In the genomic region with DNA sequence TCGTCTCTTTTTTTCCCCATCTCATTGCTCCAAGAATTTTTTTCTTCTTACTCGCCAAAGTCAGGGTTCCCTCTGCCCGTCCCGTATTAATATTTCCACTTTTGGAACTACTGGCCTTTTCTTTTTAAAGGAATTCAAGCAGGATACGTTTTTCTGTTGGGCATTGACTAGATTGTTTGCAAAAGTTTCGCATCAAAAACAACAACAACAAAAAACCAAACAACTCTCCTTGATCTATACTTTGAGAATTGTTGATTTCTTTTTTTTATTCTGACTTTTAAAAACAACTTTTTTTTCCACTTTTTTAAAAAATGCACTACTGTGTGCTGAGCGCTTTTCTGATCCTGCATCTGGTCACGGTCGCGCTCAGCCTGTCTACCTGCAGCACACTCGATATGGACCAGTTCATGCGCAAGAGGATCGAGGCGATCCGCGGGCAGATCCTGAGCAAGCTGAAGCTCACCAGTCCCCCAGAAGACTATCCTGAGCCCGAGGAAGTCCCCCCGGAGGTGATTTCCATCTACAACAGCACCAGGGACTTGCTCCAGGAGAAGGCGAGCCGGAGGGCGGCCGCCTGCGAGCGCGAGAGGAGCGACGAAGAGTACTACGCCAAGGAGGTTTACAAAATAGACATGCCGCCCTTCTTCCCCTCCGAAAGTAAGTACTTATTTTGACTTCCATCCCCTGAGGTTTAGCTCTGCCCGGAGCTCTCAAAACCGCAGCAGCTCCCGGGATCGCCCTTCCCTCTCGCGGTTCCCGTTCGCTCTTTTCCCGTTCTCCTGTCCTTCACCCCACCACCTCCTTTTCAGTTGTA, we compare ENCODE assay signal across 8 cellular contexts. TPM values are rescaled to one million over a fixed set of nuclear protein-coding genes. Genes with fewer than 3 reads are reported as not detected.
DNase-seq lines count a peak whose midpoint lies in the region; ATAC-seq and TF ChIP-seq lines count a peak whose summit lies in the region.

No MANE protein-coding gene starts in this region.

- H3K4me3 Mint-ChIP-seq in activated T-cell treated with anti-CD3 and anti-CD28 coated beads, Interleukin-2, amount 50 U/mL, for 72 hours = no peak overlapping the region
- H3K4me3 Mint-ChIP-seq in activated T-cell treated with anti-CD3 and anti-CD28 coated beads, Interleukin-2, amount 50 U/mL, for 4 hours = no peak overlapping the region
- H3K4me3 Mint-ChIP-seq in chondrocyte (ENCODE audit: unreplicated experiment) = no peak overlapping the region

- H3K27me3 ChIP-seq in SJCRH30 = no peaks in the 10 kb centered on the region
- no peaks in the 10 kb centered on the region for H3K27me3 ChIP-seq in gastroesophageal sphincter

- TF ChIP-seq EP300 in gastroesophageal sphincter (IDR thresholded peaks at IDR 0.05) = no peak

- peaks cover 18% of the 10 kb centered on the region for H3K27me3 Mint-ChIP-seq in activated T-cell treated with anti-CD3 and anti-CD28 coated beads, Interleukin-2, amount 50 U/mL, for 72 hours (ENCODE audit: low read depth)
- peaks cover 40% of the 10 kb centered on the region for H3K27me3 Mint-ChIP-seq in activated T-cell treated with anti-CD3 and anti-CD28 coated beads, Interleukin-2, amount 50 U/mL, for 4 hours (ENCODE audit: low read depth)
- no peaks in the 10 kb centered on the region for H3K27me3 Mint-ChIP-seq in chondrocyte (ENCODE audit: low read depth)

- no peaks in the 10 kb centered on the region for H3K9me3 Mint-ChIP-seq in activated T-cell treated with anti-CD3 and anti-CD28 coated beads, Interleukin-2, amount 50 U/mL, for 72 hours
- no peaks in the 10 kb centered on the region for H3K9me3 Mint-ChIP-seq in activated T-cell treated with anti-CD3 and anti-CD28 coated beads, Interleukin-2, amount 50 U/mL, for 4 hours
- H3K9me3 Mint-ChIP-seq in chondrocyte (ENCODE audit: low read depth) = no peaks in the 10 kb centered on the region

- H3K4me3 ChIP-seq in SJCRH30 (peak overlapping the region; percentile 73), gastroesophageal sphincter (peak overlapping the region; percentile 55 to 77)

- H3K27ac ChIP-seq in SJCRH30 (peak overlapping the region; percentile 72), gastroesophageal sphincter (peak overlapping the region; percentile 19 to 89 (median 84))

- intact Hi-C loops in posterior vena cava (cut with DNase I) = loop anchor here in 1 of 2 donors (10.0 kb wide), 3 partner anchors 118 to 728 kb away; no protein-coding TSS in a partner anchor

- ATAC-seq in activated T-cell treated with anti-CD3 and anti-CD28 coated beads, Interleukin-2, amount 50 U/mL, for 72 hours (replicated peaks in 1 of 2) = no peak
- no peak for ATAC-seq in activated T-cell treated with anti-CD3 and anti-CD28 coated beads, Interleukin-2, amount 50 U/mL, for 4 hours
- ATAC-seq in gastroesophageal sphincter (no peak), GM21360 (IDR thresholded peaks at IDR 0.05; ENCODE audit: unreplicated experiment) (no peak)

- 0 to 7% methylated on average over 18 to 39 of the region's 39 CpGs for WGBS in gastroesophageal sphincter (ENCODE audit: low coverage in 1 of 2), 2 donors

- H3K9me3 ChIP-seq in SJCRH30 (replicated peaks) (no peaks in the 10 kb centered on the region), gastroesophageal sphincter (no peaks in the 10 kb centered on the region)

- H3K36me3 ChIP-seq in SJCRH30 (no peaks in the 10 kb centered on the region), gastroesophageal sphincter (no peaks in the 10 kb centered on the region)

- no peak for TF ChIP-seq POLR2A in gastroesophageal sphincter (IDR thresholded peaks at IDR 0.05)

- peaks cover 25% of the 10 kb centered on the region for H3K4me1 Mint-ChIP-seq in activated T-cell treated with anti-CD3 and anti-CD28 coated beads, Interleukin-2, amount 50 U/mL, for 72 hours (ENCODE audit: low read depth)
- H3K4me1 Mint-ChIP-seq in activated T-cell treated with anti-CD3 and anti-CD28 coated beads, Interleukin-2, amount 50 U/mL, for 4 hours (ENCODE audit: low read depth) = peaks cover 35% of the 10 kb centered on the region
- H3K4me1 Mint-ChIP-seq in chondrocyte (ENCODE audit: low read depth) = peaks cover 44% of the 10 kb centered on the region

- H3K36me3 Mint-ChIP-seq in activated T-cell treated with anti-CD3 and anti-CD28 coated beads, Interleukin-2, amount 50 U/mL, for 72 hours (ENCODE audit: insufficient read depth in 2 of 2) = peaks cover 2 to 6% of the 10 kb centered on the region in 2 donors
- H3K36me3 Mint-ChIP-seq in activated T-cell treated with anti-CD3 and anti-CD28 coated beads, Interleukin-2, amount 50 U/mL, for 4 hours (ENCODE audit: insufficient read depth) = peaks cover 5% of the 10 kb centered on the region
- H3K36me3 Mint-ChIP-seq in chondrocyte (ENCODE audit: low read depth) = peaks cover 5% of the 10 kb centered on the region

- peak in 1 of 2 donors; percentile 4 for DNase-seq in activated T-cell treated with anti-CD3 and anti-CD28 coated beads, Interleukin-2, amount 50 U/mL, for 72 hours
- no peak for DNase-seq in activated T-cell treated with anti-CD3 and anti-CD28 coated beads, Interleukin-2, amount 50 U/mL, for 4 hours
- DNase-seq in SJCRH30 (peak; percentile 68 to 77), posterior vena cava (ENCODE audit: low spot score) (peak; percentile 79), COR-L47 (lab: John Stamatoyannopoulos, UW) (no peak), chondrocyte (ENCODE audit: low spot score) (no peak)

- H3K4me1 ChIP-seq in SJCRH30 (peaks cover 25% of the 10 kb centered on the region), gastroesophageal sphincter (peaks cover 3 to 52% (median 10%) of the 10 kb centered on the region in 3 donors)

- TF ChIP-seq CTCF in gastroesophageal sphincter (IDR thresholded peaks at IDR 0.05) (no peak), chondrocyte (IDR thresholded peaks at IDR 0.05) (no peak)

- H3K27ac Mint-ChIP-seq in activated T-cell treated with anti-CD3 and anti-CD28 coated beads, Interleukin-2, amount 50 U/mL, for 72 hours = peak overlapping the region; percentile 90
- H3K27ac Mint-ChIP-seq in chondrocyte (ENCODE audit: unreplicated experiment) = no peak overlapping the region

RNA-seq across cellular contexts. Expression of a gene that starts 1.5 kb away (rescaled TPM):
- total RNA-seq in activated T-cell treated with anti-CD3 and anti-CD28 coated beads, Interleukin-2, amount 50 U/mL, for 72 hours = not detected
- not detected for total RNA-seq in activated T-cell treated with anti-CD3 and anti-CD28 coated beads, Interleukin-2, amount 50 U/mL, for 4 hours
- 22.1 and 24.4 TPM in 2 replicates for total RNA-seq in SJCRH30 (2014; rRNA removed; shearing (Covaris generic))
- total RNA-seq in gastroesophageal sphincter (1 to 10 TPM; 3.3 to 9.4 (median 6.8) TPM), posterior vena cava (10 to 100 TPM in 1 of 2 donors, 1 to 10 TPM in 1; 10.0 to 17.2 TPM), chondrocyte (140 to 237 TPM (median 226 TPM) in 3 replicates)

Comparison
In these comparisons a context has a peak if more than half of its experiments do, and no peak if none do; other contexts are left out.
1. DNase-seq: peak in SJCRH30 (2 of 2) and posterior vena cava (single experiment); none in activated T-cell treated with anti-CD3 and anti-CD28 coated beads, Interleukin-2, amount 50 U/mL, for 4 hours (single experiment), COR-L47 (single experiment) and chondrocyte (single experiment).
2. RNA of a gene that starts 1.5 kb away (total RNA-seq): 140 to 237 TPM in chondrocyte, 22.1 to 24.4 TPM in SJCRH30, 10.0 to 17.2 TPM in posterior vena cava and 3.3 to 9.4 TPM in gastroesophageal sphincter; not detected in activated T-cell treated with anti-CD3 and anti-CD28 coated beads, Interleukin-2, amount 50 U/mL, for 4 hours and not detected in activated T-cell treated with anti-CD3 and anti-CD28 coated beads, Interleukin-2, amount 50 U/mL, for 72 hours; every median in the first group is over 4 times any median in the second.